8 cellular contexts compared by ENCODE assay signal in genomic region chr3:152222327-152222726, GRCh38. TPM values are rescaled to one million over a fixed set of nuclear protein-coding genes. Genes with fewer than 3 reads are reported as not detected.
DNase-seq lines count a peak whose midpoint lies in the region; ATAC-seq, FAIRE-seq and TF ChIP-seq lines count a peak whose summit lies in the region.

No MANE protein-coding gene starts in this region.

- TF ChIP-seq POLR2A in GM12878 (IDR thresholded peaks at IDR 0.05; ENCODE audit: low read depth, low read length), result no peak

- CTCF ChIA-PET in GM12878 (lab: Yijun Ruan, JAX), result interaction anchor here (1.2 to 2.2 kb wide), 3 partner anchors 13 to 39 kb away, joined by 3 to 11 read pairs (median 3); no protein-coding TSS in a partner anchor

- SMC1A ChIA-PET in GM12878 (lab: Charles Lee; ENCODE audit: uncharacterized antibody, unreplicated experiment), result interaction anchor here (0.7 to 1.8 kb wide), 13 partner anchors 9 to 207 kb away, joined by 3 to 7 read pairs (median 3); no protein-coding TSS in a partner anchor

- H3K4me3 Mint-ChIP-seq in CD14-positive monocyte (peak overlapping the region in 1 of 2 donors; percentile 31), HFFc6 (peak overlapping the region; percentile 45)
- peak overlapping the region in 9 of 10 donors; percentile 5 to 81 (median 61) for H3K4me3 Mint-ChIP-seq in naive thymus-derived CD8-positive, alpha-beta T cell

- H3K27me3 ChIP-seq in GM12878 (replicated peaks in 1 of 2; ENCODE audit: control insufficient read depth in 2 of 2, insufficient read depth in 2 of 2, low read length in 1 of 2), result no peaks in the 10 kb centered on the region

- no peak for TF ChIP-seq CTCF in CD14-positive monocyte (IDR thresholded peaks at IDR 0.05)
- no peak for TF ChIP-seq CTCF in HFFc6 (IDR thresholded peaks at IDR 0.05)
- no peak for TF ChIP-seq CTCF in GM12878 (IDR thresholded peaks at IDR 0.05 in 2 of 3, conservative IDR thresholded peaks at IDR 0.05 in 1 of 3; ENCODE audit: control insufficient read depth in 2 of 3, extremely low read depth in 1 of 3, insufficient read depth in 1 of 3, low read depth in 3 of 3, low read length in 3 of 3)

- no peaks in the 10 kb centered on the region for H3K36me3 ChIP-seq in GM12878 (ENCODE audit: control insufficient read depth in 2 of 2, insufficient read depth in 2 of 2, low read length in 1 of 2)

- H4K20me1 ChIP-seq in GM12878 (ENCODE audit: control insufficient read depth, insufficient read depth), result no peaks in the 10 kb centered on the region

- no peak for TF ChIP-seq RAD21 in GM12878 (IDR thresholded peaks at IDR 0.05; ENCODE audit: insufficient read depth, low read depth, low read length)

- H3K79me2 ChIP-seq in GM12878 (ENCODE audit: control insufficient read depth, insufficient read depth, low read length), result no peaks in the 10 kb centered on the region

- 0 out of 2 replicates have a peak overlapping the region, but pooled peaks have one; percentile 5 for H3K4me2 ChIP-seq in GM12878 (ENCODE audit: control insufficient read depth, insufficient read depth)

- ATAC-seq in GM12878 (peak; percentile 38; the same call in 2 of the 3 replicates), GM21528 (IDR thresholded peaks at IDR 0.05; ENCODE audit: low FRiP score, unreplicated experiment) (no peak)
- ATAC-seq in naive thymus-derived CD8-positive, alpha-beta T cell, result no peak

- no peak overlapping the region for H3K4me3 ChIP-seq in GM12878

- H3K9me3 Mint-ChIP-seq in CD14-positive monocyte, result peaks cover 0 to 3% (median 0%) of the 10 kb centered on the region in 7 donors
- no peaks in the 10 kb centered on the region for H3K9me3 Mint-ChIP-seq in HFFc6
- no peaks in the 10 kb centered on the region for H3K9me3 Mint-ChIP-seq in naive thymus-derived CD8-positive, alpha-beta T cell

- BruUV-seq in GM12878 (replicated peaks; lab: Mats Ljungman, UMichigan), result no TSS peak

- FAIRE-seq in GM12878 (lab: Jason Lieb, UNC), result no peak

- peak overlapping the region; percentile 1 to 90 (median 76) for H3K27ac Mint-ChIP-seq in CD14-positive monocyte
- H3K27ac Mint-ChIP-seq in HFFc6, result peak overlapping the region; percentile 79
- peak overlapping the region; percentile 1 to 94 (median 73) for H3K27ac Mint-ChIP-seq in naive thymus-derived CD8-positive, alpha-beta T cell

- H3K27ac ChIP-seq in GM12878 (ENCODE audit: control insufficient read depth, insufficient read depth), result no peak overlapping the region

- no peak for TF ChIP-seq EP300 in GM12878 (IDR thresholded peaks at IDR 0.05; ENCODE audit: borderline replicate concordance in 1 of 2, control insufficient read depth in 1 of 2, low read depth in 2 of 2, low read length in 2 of 2)

- no peaks in the 10 kb centered on the region for H3K4me1 ChIP-seq in GM12878 (ENCODE audit: control insufficient read depth, insufficient read depth, low read length)

- RAD21 ChIA-PET in GM12878 (lab: Charles Lee; ENCODE audit: unreplicated experiment), result interaction anchor here (0.7 to 1.0 kb wide), 2 partner anchors 12 to 221 kb away, joined by 3 to 4 read pairs; no protein-coding TSS in a partner anchor

- H3K9ac ChIP-seq in GM12878 (ENCODE audit: control insufficient read depth, insufficient read depth, low read length), result no peak overlapping the region

- intact Hi-C loops in CD14-positive monocyte (cut with micrococcal nuclease), result no loop called here
- intact Hi-C loops in GM12878 (cut with micrococcal nuclease; ENCODE audit: unreplicated experiment), result no loop called here

- H3K4me1 Mint-ChIP-seq in CD14-positive monocyte, result peaks cover 63% of the 10 kb centered on the region
- peaks cover 45% of the 10 kb centered on the region for H3K4me1 Mint-ChIP-seq in HFFc6 (ENCODE audit: low read depth)
- peaks cover 27 to 73% (median 67%) of the 10 kb centered on the region in 4 donors for H3K4me1 Mint-ChIP-seq in naive thymus-derived CD8-positive, alpha-beta T cell

- in situ Hi-C loops in GM12878 (cut with MboI), result no loop called here

- 30% methylated on average over 2 of the region's 2 CpGs for WGBS in GM12878 (ENCODE audit: insufficient coverage, insufficient replicate concordance, low lambda C conversion rate, missing lambda C conversion rate)

- H3K36me3 Mint-ChIP-seq in CD14-positive monocyte (no peaks in the 10 kb centered on the region), HFFc6 (ENCODE audit: low read depth) (no peaks in the 10 kb centered on the region)
- H3K36me3 Mint-ChIP-seq in naive thymus-derived CD8-positive, alpha-beta T cell, result no peaks in the 10 kb centered on the region

- H3K27me3 Mint-ChIP-seq in CD14-positive monocyte (ENCODE audit: low read depth in 3 of 3) (peaks cover 0 to 2% (median 1%) of the 10 kb centered on the region in 3 donors), HFFc6 (ENCODE audit: insufficient read depth) (no peaks in the 10 kb centered on the region)
- no peaks in the 10 kb centered on the region for H3K27me3 Mint-ChIP-seq in naive thymus-derived CD8-positive, alpha-beta T cell

- POLR2A ChIA-PET in GM12878 (lab: Charles Lee), result no interaction called here
- POLR2A ChIA-PET in naive thymus-derived CD8-positive, alpha-beta T cell (lab: Charles Lee), result interaction anchor here (0.9 to 1.0 kb wide), 2 partner anchors 11 to 18 kb away, joined by 3 read pairs; no protein-coding TSS in a partner anchor

- H2AFZ ChIP-seq in GM12878 (ENCODE audit: control insufficient read depth, low read depth, low read length), result peak overlapping the region; percentile 42

- no peak for DNase-seq in CD14-positive monocyte (ENCODE audit: low spot score)
- DNase-seq in HFFc6, result peak; percentile 61
- DNase-seq in GM12878 (ENCODE audit: low read depth, low spot score), result no peak
- no peak for DNase-seq in naive thymus-derived CD8-positive, alpha-beta T cell
- no peak for DNase-seq in nucleus accumbens (lab: John Stamatoyannopoulos, UW)
- no peak for DNase-seq in SW 1271 (lab: John Stamatoyannopoulos, UW)
- DNase-seq in NCI-H1694 treated with DMSO at 0.1 percent for 48 hours (lab: John Stamatoyannopoulos, UW), result no peak

- H3K9me3 ChIP-seq in GM12878 (replicated peaks; ENCODE audit: control insufficient read depth, insufficient read depth, low read length), result no peaks in the 10 kb centered on the region

TF ChIP-seq in GM12878, 131 proteins besides CTCF, POLR2A, EP300 and RAD21 (continues in another document):
- TF ChIP-seq SMARCA5 (IDR thresholded peaks at IDR 0.05) (no peak), PRDM15 (CRISPR knock-in tag; IDR thresholded peaks at IDR 0.05) (no peak), JUNB (IDR thresholded peaks at IDR 0.05) (peak; percentile 87)

RNA-seq across cellular contexts. Expression of gene MBNL1, which starts 46.4 kb away (rescaled TPM):
- polyA plus RNA-seq in CD14-positive monocyte, result 100 to 1,000 TPM; 191 to 204 TPM
- 100 to 1,000 TPM; 200 to 291 (median 244) TPM for total RNA-seq in HFFc6 (2021; fragmentation: NEBNext Ultra II Directional; extraction: Animal tissue kit (Norgen Biotek cat#: 25700))
- total RNA-seq in GM12878 (2013; cell fraction: nucleolus; rRNA removed), result 485 and 489 TPM in 2 replicates
- total RNA-seq in GM12878 (2014; rRNA removed), result 337 and 351 TPM in 2 replicates
- 218 TPM in 2 replicates for total RNA-seq in GM12878 (2014; rRNA removed; fragmentation: Illumina TruSeq; extraction: Trizol)
- 239 and 247 TPM in 2 replicates for total RNA-seq in GM12878 (2021)
- polyA plus RNA-seq in GM12878 (2011; ENCODE audit: low read depth), result 64.8 TPM
- polyA plus RNA-seq in GM12878 (2011; rRNA removed), result 80.9 and 82.1 TPM in 2 replicates
- polyA plus RNA-seq in GM12878 (2011; cell fraction: cytosol; rRNA removed), result 104 and 129 TPM in 2 replicates
- polyA plus RNA-seq in GM12878 (2011; cell fraction: nucleus; rRNA removed), result 52.1 and 62.2 TPM in 2 replicates
- 94.4 and 94.6 TPM in 2 replicates for polyA plus RNA-seq in GM12878 (2012)
- 200 and 216 TPM in 2 replicates for polyA plus RNA-seq in GM12878 (2014; fragmentation: Illumina TruSeq; extraction: Trizol)
- 10 to 100 TPM; 59.6 to 73.3 TPM for polyA plus RNA-seq in GM12878 (2014; fragmentation: Nextera tagmentation; extraction: Ambion mirVana)
- polyA plus RNA-seq in GM12878 (2014; rRNA removed), result 132 and 143 TPM in 2 replicates
- polyA plus RNA-seq in GM12878 (2016; fragmentation: Nextera tagmentation; extraction: Ambion mirVana), result 100 to 1,000 TPM; 141 to 146 TPM
- polyA minus RNA-seq in GM12878 (2011; rRNA and poly(A)+ RNA removed), result 286 and 329 TPM in 2 replicates
- polyA minus RNA-seq in GM12878 (2011; cell fraction: cytosol; rRNA and poly(A)+ RNA removed), result 138 and 193 TPM in 2 replicates
- 137 and 215 TPM in 2 replicates for polyA minus RNA-seq in GM12878 (2011; cell fraction: nucleus; rRNA and poly(A)+ RNA removed)
- 100 to 1,000 TPM; 419 to 423 TPM for total RNA-seq in naive thymus-derived CD8-positive, alpha-beta T cell
- 100 to 1,000 TPM; 298 to 370 (median 331) TPM for polyA plus RNA-seq in naive thymus-derived CD8-positive, alpha-beta T cell
